ENCODE assay signal across 1 cellular context in the genomic region with DNA sequence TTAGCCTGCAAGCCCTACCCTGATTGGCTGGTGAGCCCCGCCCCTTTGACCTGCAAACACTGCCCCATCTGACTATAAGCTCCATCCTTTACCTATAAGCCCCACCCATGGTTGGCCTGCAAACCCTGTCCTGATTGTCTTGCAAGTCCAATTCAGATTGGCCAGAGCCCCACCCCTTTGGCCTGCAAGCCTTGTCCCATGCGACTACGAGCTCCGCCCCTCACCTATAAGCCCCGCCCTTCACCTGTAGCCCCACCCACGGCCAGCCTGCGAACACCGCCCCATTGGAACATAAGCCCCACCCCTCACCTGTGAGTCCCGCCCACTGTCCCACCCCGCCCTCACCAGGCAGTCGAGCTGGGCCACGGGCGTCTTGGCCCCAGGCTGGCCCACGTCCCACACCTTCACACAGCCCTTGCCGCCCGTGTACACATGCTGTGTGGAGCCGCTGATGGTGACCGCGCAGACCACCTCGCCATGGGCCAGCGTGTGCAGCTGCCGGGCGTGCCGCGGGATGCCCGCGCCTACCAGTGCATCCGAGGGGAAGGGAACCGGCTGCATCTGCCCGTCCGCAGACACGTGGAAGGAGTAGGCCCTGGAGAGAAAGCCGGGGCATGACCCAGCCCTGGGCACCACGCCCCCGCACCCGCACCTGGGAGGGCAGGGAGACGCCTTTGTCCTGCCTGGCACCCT.
TF ChIP-seq lines count a peak whose summit lies in the region.

No MANE protein-coding gene starts in this region.

TF ChIP-seq in H1, 55 proteins besides CTCF, POLR2A, EP300 and RAD21:
- TF ChIP-seq USF2 (IDR thresholded peaks at IDR 0.05; ENCODE audit: low read length) (peak; percentile 17; the same call in 1 of the 2 replicates), HDAC2 (IDR thresholded peaks at IDR 0.05; ENCODE audit: borderline replicate concordance in 1 of 2, low read depth in 2 of 2, low read length in 2 of 2) (no peak), SP1 (IDR thresholded peaks at IDR 0.05; ENCODE audit: low read depth, low read length) (0 out of 2 replicates have a peak, but pooled peaks have one; percentile 33), SP4 (IDR thresholded peaks at IDR 0.05; ENCODE audit: low read length) (no peak), ATF3 (IDR thresholded peaks at IDR 0.05; ENCODE audit: insufficient read depth, low read depth, low read length) (no peak), CEBPB (IDR thresholded peaks at IDR 0.05; ENCODE audit: low read depth, low read length) (no peak)
TF ChIP-seq in H1: peak in this region for 2.
